1 cellular context compared by ENCODE assay signal in the genomic region with DNA sequence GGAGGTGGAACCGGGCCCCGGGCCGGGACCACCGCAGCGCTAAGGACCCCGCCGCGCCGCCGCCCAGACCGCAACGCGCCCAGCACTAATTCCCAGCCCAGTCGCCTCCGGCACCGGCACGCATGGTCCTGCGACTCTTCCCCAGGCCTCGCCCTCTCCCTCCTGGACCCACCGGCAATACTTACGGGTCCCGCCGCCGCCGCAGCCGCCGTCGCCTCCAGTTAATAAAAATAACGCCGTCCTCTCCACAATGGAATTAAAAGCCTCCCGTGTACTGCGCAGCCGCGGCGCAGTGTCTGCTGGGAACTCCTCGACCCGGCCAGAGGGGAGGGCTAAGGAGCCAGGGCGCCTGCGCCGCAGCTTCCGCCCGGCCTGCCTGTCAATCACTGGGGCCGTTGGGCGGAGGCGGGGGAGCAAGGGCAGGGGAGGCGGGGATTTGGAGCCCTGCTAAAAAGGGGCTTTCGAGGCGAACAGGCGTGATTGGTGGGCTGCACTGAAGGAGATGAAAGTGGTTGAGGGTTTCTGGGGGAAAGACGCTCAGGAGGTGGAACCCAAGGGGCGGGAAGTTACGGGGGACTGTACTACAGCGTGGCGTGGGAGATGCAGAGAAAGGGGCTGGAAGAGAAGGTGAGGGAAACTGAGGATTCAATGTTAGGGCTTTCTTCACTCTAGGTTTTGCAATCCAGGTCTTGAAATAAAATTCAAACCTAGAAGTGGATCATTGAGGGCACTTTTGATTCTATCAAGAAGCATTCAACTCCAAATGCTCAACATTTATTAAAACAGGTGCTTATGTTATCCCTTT.
TF ChIP-seq lines count a peak whose summit lies in the region.

Gene ZNF281, minus strand, starts transcription at position 276 of the 805 bp plus-strand sequence. CDS start 331 bp downstream, outside the sequence.

TF ChIP-seq in HepG2, 621 proteins besides CTCF, POLR2A, EP300 and RAD21 (continued from another document):
- TF ChIP-seq, protein P1, sequence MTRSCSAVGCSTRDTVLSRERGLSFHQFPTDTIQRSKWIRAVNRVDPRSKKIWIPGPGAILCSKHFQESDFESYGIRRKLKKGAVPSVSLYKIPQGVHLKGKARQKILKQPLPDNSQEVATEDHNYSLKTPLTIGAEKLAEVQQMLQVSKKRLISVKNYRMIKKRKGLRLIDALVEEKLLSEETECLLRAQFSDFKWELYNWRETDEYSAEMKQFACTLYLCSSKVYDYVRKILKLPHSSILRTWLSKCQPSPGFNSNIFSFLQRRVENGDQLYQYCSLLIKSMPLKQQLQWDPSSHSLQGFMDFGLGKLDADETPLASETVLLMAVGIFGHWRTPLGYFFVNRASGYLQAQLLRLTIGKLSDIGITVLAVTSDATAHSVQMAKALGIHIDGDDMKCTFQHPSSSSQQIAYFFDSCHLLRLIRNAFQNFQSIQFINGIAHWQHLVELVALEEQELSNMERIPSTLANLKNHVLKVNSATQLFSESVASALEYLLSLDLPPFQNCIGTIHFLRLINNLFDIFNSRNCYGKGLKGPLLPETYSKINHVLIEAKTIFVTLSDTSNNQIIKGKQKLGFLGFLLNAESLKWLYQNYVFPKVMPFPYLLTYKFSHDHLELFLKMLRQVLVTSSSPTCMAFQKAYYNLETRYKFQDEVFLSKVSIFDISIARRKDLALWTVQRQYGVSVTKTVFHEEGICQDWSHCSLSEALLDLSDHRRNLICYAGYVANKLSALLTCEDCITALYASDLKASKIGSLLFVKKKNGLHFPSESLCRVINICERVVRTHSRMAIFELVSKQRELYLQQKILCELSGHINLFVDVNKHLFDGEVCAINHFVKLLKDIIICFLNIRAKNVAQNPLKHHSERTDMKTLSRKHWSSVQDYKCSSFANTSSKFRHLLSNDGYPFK (CRISPR knock-in tag; IDR thresholded peaks at IDR 0.05; ENCODE audit: borderline replicate concordance): peak; percentile 52; the same call in 1 of the 2 replicates
- TF ChIP-seq, protein P2, sequence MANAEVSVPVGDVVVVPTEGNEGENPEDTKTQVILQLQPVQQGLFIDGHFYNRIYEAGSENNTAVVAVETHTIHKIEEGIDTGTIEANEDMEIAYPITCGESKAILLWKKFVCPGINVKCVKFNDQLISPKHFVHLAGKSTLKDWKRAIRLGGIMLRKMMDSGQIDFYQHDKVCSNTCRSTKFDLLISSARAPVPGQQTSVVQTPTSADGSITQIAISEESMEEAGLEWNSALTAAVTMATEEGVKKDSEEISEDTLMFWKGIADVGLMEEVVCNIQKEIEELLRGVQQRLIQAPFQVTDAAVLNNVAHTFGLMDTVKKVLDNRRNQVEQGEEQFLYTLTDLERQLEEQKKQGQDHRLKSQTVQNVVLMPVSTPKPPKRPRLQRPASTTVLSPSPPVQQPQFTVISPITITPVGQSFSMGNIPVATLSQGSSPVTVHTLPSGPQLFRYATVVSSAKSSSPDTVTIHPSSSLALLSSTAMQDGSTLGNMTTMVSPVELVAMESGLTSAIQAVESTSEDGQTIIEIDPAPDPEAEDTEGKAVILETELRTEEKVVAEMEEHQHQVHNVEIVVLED (CRISPR knock-in tag; IDR thresholded peaks at IDR 0.05; ENCODE audit: borderline replicate concordance): peak; percentile 28; the same call in 1 of the 2 replicates
- TF ChIP-seq SUZ12 (IDR thresholded peaks at IDR 0.05; ENCODE audit: low read depth, low read length): peak; percentile 46
- TF ChIP-seq ZBTB49 (CRISPR knock-in tag; IDR thresholded peaks at IDR 0.05; ENCODE audit: borderline replicate concordance): no peak
- TF ChIP-seq, protein P3, sequence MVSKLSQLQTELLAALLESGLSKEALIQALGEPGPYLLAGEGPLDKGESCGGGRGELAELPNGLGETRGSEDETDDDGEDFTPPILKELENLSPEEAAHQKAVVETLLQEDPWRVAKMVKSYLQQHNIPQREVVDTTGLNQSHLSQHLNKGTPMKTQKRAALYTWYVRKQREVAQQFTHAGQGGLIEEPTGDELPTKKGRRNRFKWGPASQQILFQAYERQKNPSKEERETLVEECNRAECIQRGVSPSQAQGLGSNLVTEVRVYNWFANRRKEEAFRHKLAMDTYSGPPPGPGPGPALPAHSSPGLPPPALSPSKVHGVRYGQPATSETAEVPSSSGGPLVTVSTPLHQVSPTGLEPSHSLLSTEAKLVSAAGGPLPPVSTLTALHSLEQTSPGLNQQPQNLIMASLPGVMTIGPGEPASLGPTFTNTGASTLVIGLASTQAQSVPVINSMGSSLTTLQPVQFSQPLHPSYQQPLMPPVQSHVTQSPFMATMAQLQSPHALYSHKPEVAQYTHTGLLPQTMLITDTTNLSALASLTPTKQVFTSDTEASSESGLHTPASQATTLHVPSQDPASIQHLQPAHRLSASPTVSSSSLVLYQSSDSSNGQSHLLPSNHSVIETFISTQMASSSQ (IDR thresholded peaks at IDR 0.05; ENCODE audit: low read depth): no peak
- TF ChIP-seq, protein P3 (CRISPR knock-in tag; IDR thresholded peaks at IDR 0.05; ENCODE audit: borderline replicate concordance): peak; percentile 27; the same call in 1 of the 2 replicates
- TF ChIP-seq ZC3H13 (CRISPR knock-in tag; IDR thresholded peaks at IDR 0.05): 0 out of 2 replicates have a peak, but pooled peaks have one; percentile 55
- TF ChIP-seq ISL2 (CRISPR knock-in tag; IDR thresholded peaks at IDR 0.05): 0 out of 2 replicates have a peak, but pooled peaks have one; percentile 51
- TF ChIP-seq, protein P4, sequence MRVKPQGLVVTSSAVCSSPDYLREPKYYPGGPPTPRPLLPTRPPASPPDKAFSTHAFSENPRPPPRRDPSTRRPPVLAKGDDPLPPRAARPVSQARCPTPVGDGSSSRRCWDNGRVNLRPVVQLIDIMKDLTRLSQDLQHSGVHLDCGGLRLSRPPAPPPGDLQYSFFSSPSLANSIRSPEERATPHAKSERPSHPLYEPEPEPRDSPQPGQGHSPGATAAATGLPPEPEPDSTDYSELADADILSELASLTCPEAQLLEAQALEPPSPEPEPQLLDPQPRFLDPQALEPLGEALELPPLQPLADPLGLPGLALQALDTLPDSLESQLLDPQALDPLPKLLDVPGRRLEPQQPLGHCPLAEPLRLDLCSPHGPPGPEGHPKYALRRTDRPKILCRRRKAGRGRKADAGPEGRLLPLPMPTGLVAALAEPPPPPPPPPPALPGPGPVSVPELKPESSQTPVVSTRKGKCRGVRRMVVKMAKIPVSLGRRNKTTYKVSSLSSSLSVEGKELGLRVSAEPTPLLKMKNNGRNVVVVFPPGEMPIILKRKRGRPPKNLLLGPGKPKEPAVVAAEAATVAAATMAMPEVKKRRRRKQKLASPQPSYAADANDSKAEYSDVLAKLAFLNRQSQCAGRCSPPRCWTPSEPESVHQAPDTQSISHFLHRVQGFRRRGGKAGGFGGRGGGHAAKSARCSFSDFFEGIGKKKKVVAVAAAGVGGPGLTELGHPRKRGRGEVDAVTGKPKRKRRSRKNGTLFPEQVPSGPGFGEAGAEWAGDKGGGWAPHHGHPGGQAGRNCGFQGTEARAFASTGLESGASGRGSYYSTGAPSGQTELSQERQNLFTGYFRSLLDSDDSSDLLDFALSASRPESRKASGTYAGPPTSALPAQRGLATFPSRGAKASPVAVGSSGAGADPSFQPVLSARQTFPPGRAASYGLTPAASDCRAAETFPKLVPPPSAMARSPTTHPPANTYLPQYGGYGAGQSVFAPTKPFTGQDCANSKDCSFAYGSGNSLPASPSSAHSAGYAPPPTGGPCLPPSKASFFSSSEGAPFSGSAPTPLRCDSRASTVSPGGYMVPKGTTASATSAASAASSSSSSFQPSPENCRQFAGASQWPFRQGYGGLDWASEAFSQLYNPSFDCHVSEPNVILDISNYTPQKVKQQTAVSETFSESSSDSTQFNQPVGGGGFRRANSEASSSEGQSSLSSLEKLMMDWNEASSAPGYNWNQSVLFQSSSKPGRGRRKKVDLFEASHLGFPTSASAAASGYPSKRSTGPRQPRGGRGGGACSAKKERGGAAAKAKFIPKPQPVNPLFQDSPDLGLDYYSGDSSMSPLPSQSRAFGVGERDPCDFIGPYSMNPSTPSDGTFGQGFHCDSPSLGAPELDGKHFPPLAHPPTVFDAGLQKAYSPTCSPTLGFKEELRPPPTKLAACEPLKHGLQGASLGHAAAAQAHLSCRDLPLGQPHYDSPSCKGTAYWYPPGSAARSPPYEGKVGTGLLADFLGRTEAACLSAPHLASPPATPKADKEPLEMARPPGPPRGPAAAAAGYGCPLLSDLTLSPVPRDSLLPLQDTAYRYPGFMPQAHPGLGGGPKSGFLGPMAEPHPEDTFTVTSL (CRISPR knock-in tag; IDR thresholded peaks at IDR 0.05; ENCODE audit: borderline replicate concordance): peak; percentile 57; the same call in 1 of the 2 replicates
- TF ChIP-seq HOXA7 (CRISPR knock-in tag; IDR thresholded peaks at IDR 0.05): 0 out of 2 replicates have a peak, but pooled peaks have one; percentile 31
- TF ChIP-seq ZBED4 (CRISPR knock-in tag; IDR thresholded peaks at IDR 0.05; ENCODE audit: borderline replicate concordance): peak; percentile 35; the same call in 1 of the 2 replicates
